In the genomic region with DNA sequence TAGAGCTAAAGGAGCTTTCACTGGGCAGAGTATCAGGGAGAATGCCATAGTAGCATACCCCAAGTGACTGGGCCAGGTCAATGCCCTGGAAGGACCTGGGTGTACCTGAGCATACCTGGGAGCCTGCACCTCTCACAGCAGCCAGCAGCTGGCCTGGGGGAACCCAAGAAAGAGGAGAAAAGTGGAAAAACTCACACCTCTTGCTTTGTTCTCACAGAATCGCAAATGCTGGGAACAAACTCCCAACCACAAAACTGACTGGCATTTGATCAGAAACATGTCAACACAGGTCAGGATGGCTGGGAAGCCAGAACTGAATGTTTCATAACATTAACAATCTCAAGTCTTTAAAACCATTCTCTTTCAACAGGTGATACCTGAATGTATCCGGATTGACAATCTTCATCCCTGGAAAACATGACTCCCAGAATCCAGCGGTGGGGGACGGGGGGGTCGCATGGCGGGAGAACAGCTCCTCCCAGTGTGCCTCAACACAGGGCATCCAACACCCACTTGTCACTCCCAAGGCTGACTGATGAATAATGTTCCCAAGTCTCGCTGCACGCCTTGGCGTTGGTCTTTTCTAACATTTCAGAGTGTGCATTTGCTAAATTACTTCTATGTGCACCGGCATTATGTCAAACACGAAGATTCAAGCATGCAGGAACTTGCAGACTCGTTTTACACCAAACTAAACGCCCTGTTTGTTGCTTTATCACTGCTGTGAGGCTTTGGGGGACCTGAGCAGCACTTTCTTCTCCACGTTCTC, we compare ENCODE assay signal across 2 cellular contexts.
TF ChIP-seq lines count a peak whose summit lies in the region.

No MANE protein-coding gene starts in this region.

TF ChIP-seq in GM23338, 12 proteins besides CTCF, POLR2A, EP300 and RAD21 (continued from another document):
- TF ChIP-seq, protein P1, sequence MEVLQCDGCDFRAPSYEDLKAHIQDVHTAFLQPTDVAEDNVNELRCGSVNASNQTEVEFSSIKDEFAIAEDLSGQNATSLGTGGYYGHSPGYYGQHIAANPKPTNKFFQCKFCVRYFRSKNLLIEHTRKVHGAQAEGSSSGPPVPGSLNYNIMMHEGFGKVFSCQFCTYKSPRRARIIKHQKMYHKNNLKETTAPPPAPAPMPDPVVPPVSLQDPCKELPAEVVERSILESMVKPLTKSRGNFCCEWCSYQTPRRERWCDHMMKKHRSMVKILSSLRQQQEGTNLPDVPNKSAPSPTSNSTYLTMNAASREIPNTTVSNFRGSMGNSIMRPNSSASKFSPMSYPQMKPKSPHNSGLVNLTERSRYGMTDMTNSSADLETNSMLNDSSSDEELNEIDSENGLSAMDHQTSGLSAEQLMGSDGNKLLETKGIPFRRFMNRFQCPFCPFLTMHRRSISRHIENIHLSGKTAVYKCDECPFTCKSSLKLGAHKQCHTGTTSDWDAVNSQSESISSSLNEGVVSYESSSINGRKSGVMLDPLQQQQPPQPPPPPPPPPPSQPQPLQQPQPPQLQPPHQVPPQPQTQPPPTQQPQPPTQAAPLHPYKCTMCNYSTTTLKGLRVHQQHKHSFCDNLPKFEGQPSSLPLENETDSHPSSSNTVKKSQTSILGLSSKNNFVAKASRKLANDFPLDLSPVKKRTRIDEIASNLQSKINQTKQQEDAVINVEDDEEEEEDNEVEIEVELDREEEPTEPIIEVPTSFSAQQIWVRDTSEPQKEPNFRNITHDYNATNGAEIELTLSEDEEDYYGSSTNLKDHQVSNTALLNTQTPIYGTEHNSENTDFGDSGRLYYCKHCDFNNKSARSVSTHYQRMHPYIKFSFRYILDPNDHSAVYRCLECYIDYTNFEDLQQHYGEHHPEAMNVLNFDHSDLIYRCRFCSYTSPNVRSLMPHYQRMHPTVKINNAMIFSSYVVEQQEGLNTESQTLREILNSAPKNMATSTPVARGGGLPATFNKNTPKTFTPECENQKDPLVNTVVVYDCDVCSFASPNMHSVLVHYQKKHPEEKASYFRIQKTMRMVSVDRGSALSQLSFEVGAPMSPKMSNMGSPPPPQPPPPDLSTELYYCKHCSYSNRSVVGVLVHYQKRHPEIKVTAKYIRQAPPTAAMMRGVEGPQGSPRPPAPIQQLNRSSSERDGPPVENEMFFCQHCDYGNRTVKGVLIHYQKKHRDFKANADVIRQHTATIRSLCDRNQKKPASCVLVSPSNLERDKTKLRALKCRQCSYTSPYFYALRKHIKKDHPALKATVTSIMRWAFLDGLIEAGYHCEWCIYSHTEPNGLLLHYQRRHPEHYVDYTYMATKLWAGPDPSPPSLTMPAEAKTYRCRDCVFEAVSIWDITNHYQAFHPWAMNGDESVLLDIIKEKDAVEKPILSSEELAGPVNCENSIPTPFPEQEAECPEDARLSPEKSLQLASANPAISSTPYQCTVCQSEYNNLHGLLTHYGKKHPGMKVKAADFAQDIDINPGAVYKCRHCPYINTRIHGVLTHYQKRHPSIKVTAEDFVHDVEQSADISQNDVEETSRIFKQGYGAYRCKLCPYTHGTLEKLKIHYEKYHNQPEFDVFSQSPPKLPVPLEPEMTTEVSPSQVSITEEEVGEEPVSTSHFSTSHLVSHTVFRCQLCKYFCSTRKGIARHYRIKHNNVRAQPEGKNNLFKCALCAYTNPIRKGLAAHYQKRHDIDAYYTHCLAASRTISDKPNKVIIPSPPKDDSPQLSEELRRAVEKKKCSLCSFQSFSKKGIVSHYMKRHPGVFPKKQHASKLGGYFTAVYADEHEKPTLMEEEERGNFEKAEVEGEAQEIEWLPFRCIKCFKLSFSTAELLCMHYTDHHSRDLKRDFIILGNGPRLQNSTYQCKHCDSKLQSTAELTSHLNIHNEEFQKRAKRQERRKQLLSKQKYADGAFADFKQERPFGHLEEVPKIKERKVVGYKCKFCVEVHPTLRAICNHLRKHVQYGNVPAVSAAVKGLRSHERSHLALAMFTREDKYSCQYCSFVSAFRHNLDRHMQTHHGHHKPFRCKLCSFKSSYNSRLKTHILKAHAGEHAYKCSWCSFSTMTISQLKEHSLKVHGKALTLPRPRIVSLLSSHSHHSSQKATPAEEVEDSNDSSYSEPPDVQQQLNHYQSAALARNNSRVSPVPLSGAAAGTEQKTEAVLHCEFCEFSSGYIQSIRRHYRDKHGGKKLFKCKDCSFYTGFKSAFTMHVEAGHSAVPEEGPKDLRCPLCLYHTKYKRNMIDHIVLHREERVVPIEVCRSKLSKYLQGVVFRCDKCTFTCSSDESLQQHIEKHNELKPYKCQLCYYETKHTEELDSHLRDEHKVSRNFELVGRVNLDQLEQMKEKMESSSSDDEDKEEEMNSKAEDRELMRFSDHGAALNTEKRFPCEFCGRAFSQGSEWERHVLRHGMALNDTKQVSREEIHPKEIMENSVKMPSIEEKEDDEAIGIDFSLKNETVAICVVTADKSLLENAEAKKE (CRISPR knock-in tag; IDR thresholded peaks at IDR 0.05): no peak
- no peak for TF ChIP-seq EZH2phosphoT487 (IDR thresholded peaks at IDR 0.05; ENCODE audit: unreplicated experiment)
- TF ChIP-seq EZH2 (IDR thresholded peaks at IDR 0.05; ENCODE audit: low read depth, unreplicated experiment): no peak
- TF ChIP-seq NANOG (IDR thresholded peaks at IDR 0.05; ENCODE audit: borderline replicate concordance): no peak
- no peak for TF ChIP-seq JUNB (IDR thresholded peaks at IDR 0.05; ENCODE audit: unreplicated experiment)
- TF ChIP-seq, protein P2, sequence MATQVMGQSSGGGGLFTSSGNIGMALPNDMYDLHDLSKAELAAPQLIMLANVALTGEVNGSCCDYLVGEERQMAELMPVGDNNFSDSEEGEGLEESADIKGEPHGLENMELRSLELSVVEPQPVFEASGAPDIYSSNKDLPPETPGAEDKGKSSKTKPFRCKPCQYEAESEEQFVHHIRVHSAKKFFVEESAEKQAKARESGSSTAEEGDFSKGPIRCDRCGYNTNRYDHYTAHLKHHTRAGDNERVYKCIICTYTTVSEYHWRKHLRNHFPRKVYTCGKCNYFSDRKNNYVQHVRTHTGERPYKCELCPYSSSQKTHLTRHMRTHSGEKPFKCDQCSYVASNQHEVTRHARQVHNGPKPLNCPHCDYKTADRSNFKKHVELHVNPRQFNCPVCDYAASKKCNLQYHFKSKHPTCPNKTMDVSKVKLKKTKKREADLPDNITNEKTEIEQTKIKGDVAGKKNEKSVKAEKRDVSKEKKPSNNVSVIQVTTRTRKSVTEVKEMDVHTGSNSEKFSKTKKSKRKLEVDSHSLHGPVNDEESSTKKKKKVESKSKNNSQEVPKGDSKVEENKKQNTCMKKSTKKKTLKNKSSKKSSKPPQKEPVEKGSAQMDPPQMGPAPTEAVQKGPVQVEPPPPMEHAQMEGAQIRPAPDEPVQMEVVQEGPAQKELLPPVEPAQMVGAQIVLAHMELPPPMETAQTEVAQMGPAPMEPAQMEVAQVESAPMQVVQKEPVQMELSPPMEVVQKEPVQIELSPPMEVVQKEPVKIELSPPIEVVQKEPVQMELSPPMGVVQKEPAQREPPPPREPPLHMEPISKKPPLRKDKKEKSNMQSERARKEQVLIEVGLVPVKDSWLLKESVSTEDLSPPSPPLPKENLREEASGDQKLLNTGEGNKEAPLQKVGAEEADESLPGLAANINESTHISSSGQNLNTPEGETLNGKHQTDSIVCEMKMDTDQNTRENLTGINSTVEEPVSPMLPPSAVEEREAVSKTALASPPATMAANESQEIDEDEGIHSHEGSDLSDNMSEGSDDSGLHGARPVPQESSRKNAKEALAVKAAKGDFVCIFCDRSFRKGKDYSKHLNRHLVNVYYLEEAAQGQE (IDR thresholded peaks at IDR 0.05; ENCODE audit: unreplicated experiment): no peak
- TF ChIP-seq STAT1 (IDR thresholded peaks at IDR 0.05; ENCODE audit: unreplicated experiment): no peak
- TF ChIP-seq POLR2AphosphoS5 (IDR thresholded peaks at IDR 0.05; ENCODE audit: low read depth): no peak
TF ChIP-seq in GM23338: peak in this region for 0.

TF ChIP-seq in WTC11, 78 proteins besides CTCF, POLR2A, EP300 and RAD21 (continued from another document):
- TF ChIP-seq, protein P3, sequence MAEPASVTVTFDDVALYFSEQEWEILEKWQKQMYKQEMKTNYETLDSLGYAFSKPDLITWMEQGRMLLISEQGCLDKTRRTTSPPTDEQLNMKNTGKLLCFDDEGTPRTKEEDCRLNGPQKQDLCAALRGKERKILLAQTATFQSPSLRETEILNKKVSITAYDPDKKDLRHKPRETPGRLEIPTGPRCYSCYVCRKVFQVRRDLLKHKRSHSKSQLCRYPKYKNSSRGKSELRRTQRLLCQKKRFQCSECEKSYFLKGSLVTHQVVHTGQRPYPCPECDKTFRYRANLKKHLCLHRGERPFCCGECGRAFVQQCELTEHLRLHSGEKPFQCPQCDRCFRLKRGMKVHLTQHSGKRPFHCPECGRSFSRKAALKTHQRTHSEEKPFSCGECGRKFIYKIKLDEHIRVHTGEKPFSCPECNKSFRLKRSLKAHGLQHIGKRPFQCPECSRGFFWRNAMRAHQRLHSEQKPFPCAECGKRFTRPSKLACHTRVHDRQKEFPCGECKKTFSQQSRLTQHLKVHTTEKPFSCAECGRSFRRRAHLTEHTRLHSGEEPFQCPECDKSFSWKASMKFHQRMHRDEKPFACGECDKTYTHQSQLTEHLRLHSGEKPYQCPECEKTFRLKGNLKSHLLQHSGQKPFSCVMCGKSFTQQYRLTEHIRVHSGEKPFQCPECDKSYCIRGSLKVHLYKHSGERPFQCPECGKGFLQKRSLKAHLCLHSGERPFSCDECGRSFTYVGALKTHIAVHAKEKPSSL (CRISPR knock-in tag; conservative IDR thresholded peaks at IDR 0.05): no peak
- TF ChIP-seq ELF4 (CRISPR knock-in tag; IDR thresholded peaks at IDR 0.05; ENCODE audit: low read depth) (no peak), PRRX2 (CRISPR knock-in tag; IDR thresholded peaks at IDR 0.05) (no peak), ZBTB21 (CRISPR knock-in tag; IDR thresholded peaks at IDR 0.05; ENCODE audit: borderline replicate concordance) (no peak), JUN (CRISPR knock-in tag; IDR thresholded peaks at IDR 0.05) (no peak)
- TF ChIP-seq, protein P4, sequence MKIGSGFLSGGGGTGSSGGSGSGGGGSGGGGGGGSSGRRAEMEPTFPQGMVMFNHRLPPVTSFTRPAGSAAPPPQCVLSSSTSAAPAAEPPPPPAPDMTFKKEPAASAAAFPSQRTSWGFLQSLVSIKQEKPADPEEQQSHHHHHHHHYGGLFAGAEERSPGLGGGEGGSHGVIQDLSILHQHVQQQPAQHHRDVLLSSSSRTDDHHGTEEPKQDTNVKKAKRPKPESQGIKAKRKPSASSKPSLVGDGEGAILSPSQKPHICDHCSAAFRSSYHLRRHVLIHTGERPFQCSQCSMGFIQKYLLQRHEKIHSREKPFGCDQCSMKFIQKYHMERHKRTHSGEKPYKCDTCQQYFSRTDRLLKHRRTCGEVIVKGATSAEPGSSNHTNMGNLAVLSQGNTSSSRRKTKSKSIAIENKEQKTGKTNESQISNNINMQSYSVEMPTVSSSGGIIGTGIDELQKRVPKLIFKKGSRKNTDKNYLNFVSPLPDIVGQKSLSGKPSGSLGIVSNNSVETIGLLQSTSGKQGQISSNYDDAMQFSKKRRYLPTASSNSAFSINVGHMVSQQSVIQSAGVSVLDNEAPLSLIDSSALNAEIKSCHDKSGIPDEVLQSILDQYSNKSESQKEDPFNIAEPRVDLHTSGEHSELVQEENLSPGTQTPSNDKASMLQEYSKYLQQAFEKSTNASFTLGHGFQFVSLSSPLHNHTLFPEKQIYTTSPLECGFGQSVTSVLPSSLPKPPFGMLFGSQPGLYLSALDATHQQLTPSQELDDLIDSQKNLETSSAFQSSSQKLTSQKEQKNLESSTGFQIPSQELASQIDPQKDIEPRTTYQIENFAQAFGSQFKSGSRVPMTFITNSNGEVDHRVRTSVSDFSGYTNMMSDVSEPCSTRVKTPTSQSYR (CRISPR knock-in tag; IDR thresholded peaks at IDR 0.05): no peak
